33 cellular contexts compared by ENCODE assay signal in the genomic region with DNA sequence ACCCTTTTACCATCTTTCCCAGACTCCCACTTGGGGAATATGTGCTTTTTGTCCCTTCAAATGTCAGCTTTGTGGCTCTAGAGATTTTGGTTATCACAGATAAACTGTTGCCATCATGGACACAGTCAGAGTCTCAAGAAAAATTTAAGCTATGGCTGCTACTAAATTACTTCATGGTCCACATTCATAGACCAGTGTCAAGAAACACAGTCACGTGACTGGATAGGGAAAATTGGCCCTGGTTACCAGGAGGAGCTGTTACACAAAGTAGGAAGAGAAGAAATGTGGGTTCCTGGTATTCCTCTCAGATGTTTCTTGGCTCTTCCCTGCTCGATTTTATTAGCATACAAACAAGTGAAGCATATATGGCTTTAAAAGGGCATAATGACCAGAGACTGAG.
"Had no signal": no experiment of that assay in that cellular context is flagged by ENCODE, and none has a peak within 500 bp of the region (broad histone marks: within the 10 kb centered on the region; RNA-seq: fewer than 3 reads in every experiment).

No MANE protein-coding gene starts in this region.

- H3K27ac ChIP-seq: adrenal gland, ascending aorta, body of pancreas, brain microvascular endothelial cell, breast epithelium, cardiac muscle cell had no signal

- H3K4me1 ChIP-seq: adrenal gland, ascending aorta, body of pancreas, breast epithelium had no signal

- ATAC-seq: activated naive CD4-positive, alpha-beta T cell treated with anti-CD3 and anti-CD28 coated beads, Interleukin-2, amount 50 U/mL, for 72 hours; activated naive CD8-positive, alpha-beta T cell treated with anti-CD3 and anti-CD28 coated beads, Interleukin-2, amount 50 U/mL, for 24 hours; activated T-cell treated with anti-CD3 and anti-CD28 coated beads, Interleukin-2, amount 50 U/mL, for 4 hours; activated T-cell treated with anti-CD3 and anti-CD28 coated beads, Interleukin-2, amount 50 U/mL, for 72 hours; activated T-helper 17 cell treated with anti-CD3 and anti-CD28 coated beads, Interleukin-2, amount 50 U/mL, for 72 hours; body of pancreas had no signal

- H3K9me3 ChIP-seq: adrenal gland, ascending aorta, body of pancreas, breast epithelium had no signal

- H3K36me3 ChIP-seq: adrenal gland, ascending aorta, brain microvascular endothelial cell, breast epithelium, cardiac muscle cell had no signal

- FAIRE-seq: astrocyte, bronchial epithelial cell had no signal

- H3K27me3 ChIP-seq: adrenal gland, ascending aorta, body of pancreas, brain microvascular endothelial cell, breast epithelium, cardiac muscle cell had no signal

- H3K4me3 ChIP-seq: adrenal gland, ascending aorta, body of pancreas, breast epithelium, cardiac muscle cell had no signal

- DNase-seq: activated effector memory CD4-positive, alpha-beta T cell treated with anti-CD3 and anti-CD28 coated beads, Interleukin-2, amount 50 U/mL, for 16 hours; activated effector memory CD4-positive, alpha-beta T cell treated with Interleukin-2 at 50 U/mL for 16 hours; activated gamma-delta T cell; activated gamma-delta T cell treated with Interleukin-2 at 50 U/mL for 16 hours; activated naive CD4-positive, alpha-beta T cell; activated naive CD4-positive, alpha-beta T cell treated with anti-CD3 and anti-CD28 coated beads for 36 hours; activated naive CD4-positive, alpha-beta T cell treated with anti-CD3 and anti-CD28 coated beads, Interleukin-2, amount 10 ng/mL, durations not matched to agents 7 days and 5 days; activated naive CD4-positive, alpha-beta T cell treated with anti-CD3 and anti-CD28 coated beads, Interleukin-2, amount 50 U/mL, for 16 hours; activated naive CD4-positive, alpha-beta T cell treated with Interleukin-2 at 50 U/mL for 16 hours; activated naive CD8-positive, alpha-beta T cell treated with anti-CD3 and anti-CD28 coated beads for 36 hours; activated naive CD8-positive, alpha-beta T cell treated with anti-CD3 and anti-CD28 coated beads, Interleukin-2, amount 10 ng/mL, durations not matched to agents 7 days and 5 days; activated naive CD8-positive, alpha-beta T cell treated with anti-CD3 and anti-CD28 coated beads, Interleukin-2, amount 50 U/mL, for 24 hours; activated T-cell treated with anti-CD3 and anti-CD28 coated beads, Interleukin-2, amount 50 U/mL, for 24 hours; activated T-cell treated with anti-CD3 and anti-CD28 coated beads, Interleukin-2, amount 50 U/mL, for 4 hours; activated T-cell treated with anti-CD3 and anti-CD28 coated beads, Interleukin-2, amount 50 U/mL, for 48 hours; activated T-cell treated with anti-CD3 and anti-CD28 coated beads, Interleukin-2, amount 50 U/mL, for 72 hours; adrenal gland; amniotic stem cell; amygdala; anterior cingulate cortex; aorta; body of pancreas; brain microvascular endothelial cell; caudate nucleus; central memory CD4-positive, alpha-beta T cell; cerebellar nuclear complex had no signal
